In the genomic region with DNA sequence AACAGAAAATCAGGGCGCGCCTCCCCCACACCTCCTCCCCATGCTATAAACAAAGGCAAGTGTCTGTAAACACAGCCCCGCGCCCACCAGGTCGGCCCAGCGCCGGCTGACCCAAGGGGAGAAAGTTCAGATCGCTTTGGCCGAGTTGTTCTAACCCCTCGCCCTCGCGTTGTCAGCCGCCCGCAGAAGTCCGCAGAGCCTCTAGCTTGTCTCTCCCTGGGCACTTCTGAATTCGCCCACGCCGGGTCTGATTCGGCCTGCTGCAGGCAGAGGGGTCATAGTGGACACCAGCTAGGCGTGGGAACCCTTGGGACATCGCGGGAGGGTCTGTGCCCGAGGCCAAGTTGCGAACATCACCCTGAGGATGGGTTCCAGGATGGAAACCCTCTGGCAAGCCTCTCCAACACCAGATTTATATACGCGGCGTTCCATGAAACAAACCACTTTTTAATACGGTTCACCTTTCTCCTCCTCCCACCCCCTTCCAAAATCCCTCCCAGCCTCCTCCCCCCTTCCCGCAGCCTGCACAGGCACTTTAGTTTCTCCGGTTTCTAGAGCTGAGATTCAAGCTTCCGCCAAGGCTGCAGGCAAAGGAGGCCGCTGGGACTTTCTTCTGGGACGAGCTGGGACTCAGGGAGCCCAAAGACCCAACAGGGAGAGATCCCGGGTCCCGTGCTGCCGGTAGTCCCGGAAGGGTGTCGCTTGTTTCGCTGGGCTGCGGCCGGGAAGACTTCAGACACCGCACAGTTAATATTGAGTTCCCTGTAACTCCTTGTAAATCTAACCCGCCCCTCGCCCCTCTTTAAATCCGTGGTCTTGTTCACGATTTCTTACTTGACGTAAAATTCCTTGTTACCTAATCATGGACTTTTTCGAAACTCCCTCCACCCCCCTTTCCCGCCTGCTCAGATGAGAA, we compare ENCODE assay signal across 15 cellular contexts. TPM values are rescaled to one million over a fixed set of nuclear protein-coding genes. Genes with fewer than 3 reads are reported as not detected.
DNase-seq lines count a peak whose midpoint lies in the region; ATAC-seq and TF ChIP-seq lines count a peak whose summit lies in the region.
"Had no signal": no experiment of that assay in that cellular context is flagged by ENCODE, and none has a peak within 500 bp of the region (broad histone marks: within the 10 kb centered on the region; RNA-seq: fewer than 3 reads in every experiment).

No MANE protein-coding gene starts in this region.

- CTCF ChIA-PET in CD4-positive, alpha-beta T cell (lab: Charles Lee) = no interaction called here
- CTCF ChIA-PET in SK-N-SH (lab: Yijun Ruan, JAX) = interaction anchor here (0.8 to 4.7 kb wide), 3 partner anchors 104 to 465 kb away, joined by 3 to 17 read pairs (median 3); no protein-coding TSS in a partner anchor

- no peak overlapping the region for H2BK15ac ChIP-seq in neuronal stem cell (ENCODE audit: low read length)

- H4K20me1 ChIP-seq in SK-N-SH (ENCODE audit: insufficient read depth) = peaks cover 10% of the 10 kb centered on the region; the same call in 1 of the 2 replicates
- H4K20me1 ChIP-seq: BLaER1 treated with 17β-estradiol and CSF1 and Interleukin-3, amounts not matched to agents 10 nM and 100 nM had no signal

- H3K9me3 Mint-ChIP-seq in CD4-positive, alpha-beta T cell = peaks cover 9% of the 10 kb centered on the region

- peak overlapping the region; percentile 56 for H2AK5ac ChIP-seq in neuronal stem cell (ENCODE audit: low read depth, low read length)

- H3K36me3 ChIP-seq in SK-N-SH (replicated peaks in 1 of 2; ENCODE audit: control insufficient read depth in 1 of 2, insufficient read depth in 2 of 2, low read length in 1 of 2) (peaks cover 34 to 40% of the 10 kb centered on the region in 2 experiments), neuronal stem cell (replicated peaks in 1 of 2; ENCODE audit: control insufficient read depth in 2 of 2, insufficient read depth in 2 of 2, low read length in 2 of 2) (no peaks in the 10 kb centered on the region)
- H3K36me3 ChIP-seq: esophagus squamous epithelium, MG63, SJSA1 had no signal

- no peak overlapping the region for H2BK5ac ChIP-seq in neuronal stem cell (ENCODE audit: low read length)

- H3F3A ChIP-seq in SK-N-SH (replicated peaks; ENCODE audit: insufficient read depth) = peaks cover 37% of the 10 kb centered on the region

- peak overlapping the region; percentile 61 to 92 for H3K4me3 ChIP-seq in SK-N-SH (ENCODE audit: low read depth in 2 of 2, low read length in 1 of 2)
- H3K4me3 ChIP-seq in neuronal stem cell (ENCODE audit: low read length in 2 of 2) = no peak overlapping the region
- H3K4me3 ChIP-seq: BLaER1 treated with 17β-estradiol and CSF1 and Interleukin-3, amounts not matched to agents 10 nM and 100 nM; MG63; SJSA1 had no signal

- peak overlapping the region; percentile 95 for H3K9ac ChIP-seq in SK-N-SH
- no peak overlapping the region for H3K9ac ChIP-seq in neuronal stem cell (ENCODE audit: low read depth, low read length, poor library complexity)
- H3K9ac ChIP-seq: BLaER1 treated with 17β-estradiol and CSF1 and Interleukin-3, amounts not matched to agents 10 nM and 100 nM had no signal

- H3K79me1 ChIP-seq in neuronal stem cell (ENCODE audit: low read depth, low read length) = no peaks in the 10 kb centered on the region

- H3K4me1 ChIP-seq in SK-N-SH (ENCODE audit: control insufficient read depth in 1 of 2, insufficient read depth in 2 of 2, low read depth in 1 of 2, low read length in 1 of 2) (peaks cover 18 to 19% of the 10 kb centered on the region in 2 experiments), neuronal stem cell (ENCODE audit: control insufficient read depth in 2 of 2, insufficient read depth in 1 of 2, low read depth in 1 of 2, low read length in 2 of 2) (peaks cover 4 to 8% of the 10 kb centered on the region in 2 donors)
- H3K4me1 ChIP-seq: BLaER1 treated with 17β-estradiol and CSF1 and Interleukin-3, amounts not matched to agents 10 nM and 100 nM had no signal

- no peak overlapping the region for H2BK12ac ChIP-seq in neuronal stem cell (ENCODE audit: low read length)

- peak overlapping the region; percentile 8 for H3K4me3 Mint-ChIP-seq in CD4-positive, alpha-beta T cell

- peaks cover 94% of the 10 kb centered on the region for H3K27me3 Mint-ChIP-seq in CD4-positive, alpha-beta T cell

- no peak overlapping the region for H4K91ac ChIP-seq in neuronal stem cell (ENCODE audit: low read depth, low read length, poor library complexity)

- H3K79me2 ChIP-seq in SK-N-SH (ENCODE audit: insufficient read depth) = peaks cover 80% of the 10 kb centered on the region

- WGBS in SK-N-SH (ENCODE audit: low lambda C conversion rate) = 10% methylated on average over 47 of the region's 49 CpGs
- no CpG with 5 or more reads among the region's 49 CpGs for WGBS in neuronal stem cell (ENCODE audit: extremely low coverage in 2 of 2, insufficient read length in 2 of 2, insufficient replicate concordance in 1 of 2), 2 donors

- intact Hi-C loops in CD4-positive, alpha-beta T cell (cut with DNase I, micrococcal nuclease) = loop anchor here (5.0 to 10.0 kb wide), 2 partner anchors 689 to 692 kb away; no protein-coding TSS in a partner anchor
- intact Hi-C loops in Right ventricle myocardium superior (cut with DNase I) = no loop called here

- TF ChIP-seq RAD21 in SK-N-SH (IDR thresholded peaks at IDR 0.05; ENCODE audit: low read length) = no peak

- peak overlapping the region; percentile 30 for H3K27ac Mint-ChIP-seq in CD4-positive, alpha-beta T cell

- POLR2A ChIA-PET in CD4-positive, alpha-beta T cell (lab: Charles Lee) = no interaction called here
- POLR2A ChIA-PET in SK-N-SH (lab: Yijun Ruan, JAX) = interaction anchor here (0.5 to 11.7 kb wide), 9 partner anchors 6 to 593 kb away, joined by 3 to 160 read pairs (median 30); partner anchors contain the start of gene HAND2

- no peak overlapping the region for H3K27ac ChIP-seq in CD4-positive, alpha-beta T cell (ENCODE audit: low read depth, low read length)
- H3K27ac ChIP-seq in SK-N-SH (ENCODE audit: low read depth in 2 of 2, low read length in 1 of 2) (peak overlapping the region; percentile 99), neuronal stem cell (replicated peaks; ENCODE audit: low read length) (no peak overlapping the region)
- H3K27ac ChIP-seq: BLaER1 treated with 17β-estradiol and CSF1 and Interleukin-3, amounts not matched to agents 10 nM and 100 nM; esophagus squamous epithelium; SJSA1 had no signal

- peaks cover 23% of the 10 kb centered on the region for H3K9me3 ChIP-seq in CD4-positive, alpha-beta T cell (ENCODE audit: control insufficient read depth, low read length)
- H3K9me3 ChIP-seq in SK-N-SH (no peaks in the 10 kb centered on the region), neuronal stem cell (replicated peaks in 1 of 2; ENCODE audit: control insufficient read depth in 2 of 2, insufficient read depth in 1 of 2, low read depth in 1 of 2, low read length in 2 of 2) (peaks cover 0 to 1% of the 10 kb centered on the region in 2 donors)
- H3K9me3 ChIP-seq: esophagus squamous epithelium, MG63 had no signal

- H3K4me1 Mint-ChIP-seq in CD4-positive, alpha-beta T cell (ENCODE audit: low read depth) = peaks cover 52% of the 10 kb centered on the region

- H3K23ac ChIP-seq in neuronal stem cell (ENCODE audit: low read depth, low read length, poor library complexity) = peak overlapping the region; percentile 26

- no peaks in the 10 kb centered on the region for H3K9me2 ChIP-seq in SK-N-SH

- TF ChIP-seq EP300 in SK-N-SH (IDR thresholded peaks at IDR 0.05; ENCODE audit: borderline replicate concordance in 1 of 2, low read depth in 1 of 2, low read length in 1 of 2) = no peak

- H2AFZ ChIP-seq in SK-N-SH (ENCODE audit: low read depth) (no peak overlapping the region), neuronal stem cell (ENCODE audit: low read length) (peak overlapping the region; percentile 30)

- peaks cover 5% of the 10 kb centered on the region for H3K36me3 Mint-ChIP-seq in CD4-positive, alpha-beta T cell (ENCODE audit: low read depth)

- ATAC-seq in CD4-positive, alpha-beta T cell (ENCODE audit: poor library complexity) = no peak
- ATAC-seq in Right ventricle myocardium superior (ENCODE audit: poor library complexity) (no peak), HG03280 (IDR thresholded peaks at IDR 0.05; ENCODE audit: unreplicated experiment) (no peak)
- ATAC-seq: HCT116 had no signal

- H3K14ac ChIP-seq in neuronal stem cell (ENCODE audit: low read length) = peak overlapping the region; percentile 65

- no peak overlapping the region for H3K18ac ChIP-seq in neuronal stem cell (ENCODE audit: low read length)

- H3K27me3 ChIP-seq in CD4-positive, alpha-beta T cell (ENCODE audit: control insufficient read depth, insufficient read depth, low read length) = peaks cover 97% of the 10 kb centered on the region
- H3K27me3 ChIP-seq in SK-N-SH (ENCODE audit: insufficient read depth) = no peaks in the 10 kb centered on the region
- H3K27me3 ChIP-seq in neuronal stem cell (ENCODE audit: control insufficient read depth in 3 of 3, insufficient read depth in 3 of 3, low read depth in 1 of 3, low read length in 3 of 3) = peaks cover 73 to 97% (median 96%) of the 10 kb centered on the region in 3 experiments
- H3K27me3 ChIP-seq: MG63 had no signal

- no peak overlapping the region for H3K4ac ChIP-seq in neuronal stem cell (ENCODE audit: low read length)

- H4K8ac ChIP-seq in neuronal stem cell (ENCODE audit: low read depth, low read length) = no peak overlapping the region

- peak overlapping the region; percentile 96 for H3K4me2 ChIP-seq in SK-N-SH
- H3K4me2 ChIP-seq in neuronal stem cell (ENCODE audit: insufficient read depth, low read length, poor library complexity, severe bottlenecking) = no peak overlapping the region
- H3K4me2 ChIP-seq: BLaER1 treated with 17β-estradiol and CSF1 and Interleukin-3, amounts not matched to agents 10 nM and 100 nM had no signal

- TF ChIP-seq CTCF in CD4-positive, alpha-beta T cell (IDR thresholded peaks at IDR 0.05) = no peak
- TF ChIP-seq CTCF in SK-N-SH (IDR thresholded peaks at IDR 0.05) = no peak

- no peak overlapping the region for H2BK120ac ChIP-seq in neuronal stem cell (ENCODE audit: low read depth, low read length)

- DNase-seq in CD4-positive, alpha-beta T cell = no peak
- DNase-seq in SK-N-SH = peak; percentile 27
- DNase-seq in Right ventricle myocardium superior = peak; percentile 57
- no peak for DNase-seq in neuronal stem cell (ENCODE audit: low spot score)
- no peak for DNase-seq in amygdala (lab: John Stamatoyannopoulos, UW)
- no peak for DNase-seq in CD1c-positive myeloid dendritic cell (ENCODE audit: extremely low spot score)
- no peak for DNase-seq in NCI-H187 (lab: John Stamatoyannopoulos, UW)
- DNase-seq: activated CD8-positive, alpha-beta memory T cell treated with anti-CD3 and anti-CD28 coated beads for 24 hours; esophagus squamous epithelium; MG63; NCI-H524 treated with DMSO at 0.1 percent for 48 hours had no signal

RNA-seq across cellular contexts. Expression of gene HAND2, which starts 4.7 kb away (rescaled TPM):
- not detected for total RNA-seq in CD4-positive, alpha-beta T cell
- polyA plus RNA-seq in SK-N-SH (2012; rRNA removed) = 94.2 and 106 TPM in 2 replicates
- polyA plus RNA-seq in SK-N-SH (2012; cell fraction: cytosol; rRNA removed) = 129 and 139 TPM in 2 replicates
- polyA plus RNA-seq in SK-N-SH (2012; cell fraction: nucleus; rRNA removed) = 96.3 and 128 TPM in 2 replicates
- 142 TPM for total RNA-seq in Right ventricle myocardium superior
- 0.06 TPM for polyA plus RNA-seq in neuronal stem cell (2013, experiment 1 of 2)
- 0.12 TPM for polyA plus RNA-seq in neuronal stem cell (2013, experiment 2 of 2)
- total RNA-seq: SJSA1 had no signal

Comparison
In these comparisons a context has a peak if more than half of its experiments do, and no peak if none do; other contexts are left out.
1. DNase-seq: peak in SK-N-SH (single experiment) and Right ventricle myocardium superior (single experiment); none in CD4-positive, alpha-beta T cell (0 of 10), neuronal stem cell (single experiment), amygdala (0 of 56), CD1c-positive myeloid dendritic cell (single experiment) and NCI-H187 (0 of 2).
2. H3K27ac ChIP-seq: peak in SK-N-SH (2 of 2); none in CD4-positive, alpha-beta T cell (single experiment) and neuronal stem cell (single experiment).
3. H3K4me3 ChIP-seq: peak in SK-N-SH (2 of 2); none in neuronal stem cell (0 of 2).
4. RNA of gene HAND2, which starts 4.7 kb away (total RNA-seq): 142 TPM in Right ventricle myocardium superior (single experiment); not detected in CD4-positive, alpha-beta T cell; every median in the first group is over 100 times any median in the second.